In genomic region chr4:88675543-88675942, GRCh38 we compare ENCODE assay signal across 23 cellular contexts.
"Had no signal": no experiment of that assay in that cellular context is flagged by ENCODE, and none has a peak within 500 bp of the region (broad histone marks: within the 10 kb centered on the region; RNA-seq: fewer than 3 reads in every experiment).

No MANE protein-coding gene starts in this region.

- H3K36me3 Mint-ChIP-seq: neural progenitor cell had no signal

- ATAC-seq: left colon; left ventricle myocardium superior; natural killer cell treated with Interleukin-12 subunit alpha and Interleukin-12 subunit beta and Interleukin-15 and Interleukin-18, amount 100 ng/mL, for 72 hours; pancreas; psoas muscle; right lobe of liver; stimulated activated effector memory CD8-positive, alpha-beta T cell treated with anti-CD3 and anti-CD28 coated beads, Interleukin-12 subunit alpha, Interleukin-12 subunit beta, amount 100 ng/mL, for 72 hours; stimulated activated naive CD8-positive, alpha-beta T cell treated with anti-CD3 and anti-CD28 coated beads, Interleukin-15, amount 100 ng/mL, for 72 hours had no signal

- H3K36me3 ChIP-seq: neural progenitor cell had no signal

- H3K4me1 Mint-ChIP-seq: neural progenitor cell; stimulated activated effector memory CD8-positive, alpha-beta T cell treated with anti-CD3 and anti-CD28 coated beads, Interleukin-12 subunit alpha, Interleukin-12 subunit beta, amount 100 ng/mL, for 72 hours had no signal

- H3K9me3 Mint-ChIP-seq: natural killer cell treated with Interleukin-12 subunit alpha and Interleukin-12 subunit beta and Interleukin-15 and Interleukin-18, amount 100 ng/mL, for 72 hours; neural progenitor cell; stimulated activated effector memory CD8-positive, alpha-beta T cell treated with anti-CD3 and anti-CD28 coated beads, Interleukin-12 subunit alpha, Interleukin-12 subunit beta, amount 100 ng/mL, for 72 hours; stimulated activated naive CD8-positive, alpha-beta T cell treated with anti-CD3 and anti-CD28 coated beads, Interleukin-15, amount 100 ng/mL, for 72 hours had no signal

- H3K9me3 ChIP-seq: esophagus muscularis mucosa, pancreas, psoas muscle, right lobe of liver, testis, transverse colon had no signal

- DNase-seq: effector memory CD4-positive, alpha-beta T cell; head of caudate nucleus; left colon; left ventricle myocardium superior; midbrain; nucleus accumbens; pancreas; psoas muscle; retina; right lobe of liver; stimulated activated CD4-positive, alpha-beta T cell treated with anti-CD3 and anti-CD28 coated beads, Interleukin-4, amount 100 ng/mL, for 1 hour; stimulated activated CD8-positive, alpha-beta memory T cell treated with anti-CD3 and anti-CD28 coated beads, Interleukin-4, amount 100 ng/mL, for 48 hours; stimulated activated naive CD8-positive, alpha-beta T cell treated with anti-CD3 and anti-CD28 coated beads, Interleukin-15, amount 100 ng/mL, for 72 hours; testis; transverse colon had no signal

- H3K9ac ChIP-seq: neural progenitor cell had no signal

- H3K27ac Mint-ChIP-seq: neural progenitor cell; stimulated activated effector memory CD8-positive, alpha-beta T cell treated with anti-CD3 and anti-CD28 coated beads, Interleukin-12 subunit alpha, Interleukin-12 subunit beta, amount 100 ng/mL, for 72 hours; stimulated activated naive CD8-positive, alpha-beta T cell treated with anti-CD3 and anti-CD28 coated beads, Interleukin-15, amount 100 ng/mL, for 72 hours had no signal

- H3K4me1 ChIP-seq: esophagus muscularis mucosa, neural progenitor cell, pancreas, psoas muscle, right lobe of liver, testis, transverse colon had no signal

- H3K4me3 ChIP-seq: esophagus muscularis mucosa, hepatocyte, lung, neural progenitor cell, pancreas, psoas muscle, right lobe of liver, testis, transverse colon had no signal

- H3K79me2 ChIP-seq: hepatocyte had no signal

- H3K4me3 Mint-ChIP-seq: natural killer cell treated with Interleukin-12 subunit alpha and Interleukin-12 subunit beta and Interleukin-15 and Interleukin-18, amount 100 ng/mL, for 72 hours; neural progenitor cell; stimulated activated effector memory CD8-positive, alpha-beta T cell treated with anti-CD3 and anti-CD28 coated beads, Interleukin-12 subunit alpha, Interleukin-12 subunit beta, amount 100 ng/mL, for 72 hours; stimulated activated naive CD8-positive, alpha-beta T cell treated with anti-CD3 and anti-CD28 coated beads, Interleukin-15, amount 100 ng/mL, for 72 hours had no signal

- H2AFZ ChIP-seq: hepatocyte, neural progenitor cell had no signal

- H3K27ac ChIP-seq: epithelial cell of prostate, esophagus muscularis mucosa, hepatocyte, neural progenitor cell, pancreas, psoas muscle, right lobe of liver, testis, transverse colon had no signal

- FAIRE-seq: endometrium, pancreas had no signal

- H3K4me2 ChIP-seq: hepatocyte, neural progenitor cell had no signal

- H3K27me3 Mint-ChIP-seq: natural killer cell treated with Interleukin-12 subunit alpha and Interleukin-12 subunit beta and Interleukin-15 and Interleukin-18, amount 100 ng/mL, for 72 hours; stimulated activated naive CD8-positive, alpha-beta T cell treated with anti-CD3 and anti-CD28 coated beads, Interleukin-15, amount 100 ng/mL, for 72 hours had no signal

- H3K27me3 ChIP-seq: esophagus muscularis mucosa, hepatocyte, neural progenitor cell, pancreas, right lobe of liver, testis, transverse colon had no signal
